9 cellular contexts compared by ENCODE assay signal in the genomic region with DNA sequence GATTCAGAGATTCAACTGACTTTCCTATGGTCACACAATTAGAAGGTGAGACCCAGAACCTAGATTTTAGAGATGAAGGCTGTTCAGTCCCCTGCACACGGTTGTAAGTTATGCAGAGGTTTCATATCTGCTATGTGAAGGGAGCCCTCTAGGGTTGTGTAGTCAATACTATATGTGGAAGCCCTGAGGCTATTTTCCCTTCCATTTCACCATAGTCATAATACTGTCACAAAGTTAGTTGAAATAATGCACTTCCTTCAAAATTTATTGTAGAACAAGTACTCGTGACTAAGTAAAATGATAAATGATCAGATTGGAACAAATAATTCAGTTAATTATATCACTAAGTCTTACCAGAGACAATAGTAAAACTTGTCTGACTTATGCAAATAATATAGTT. TPM values are rescaled to one million over a fixed set of nuclear protein-coding genes. Genes with fewer than 3 reads are reported as not detected.
DNase-seq lines count a peak whose midpoint lies in the region; ATAC-seq, FAIRE-seq and TF ChIP-seq lines count a peak whose summit lies in the region.
"Had no signal": no experiment of that assay in that cellular context is flagged by ENCODE, and none has a peak within 500 bp of the region (broad histone marks: within the 10 kb centered on the region; RNA-seq: fewer than 3 reads in every experiment).

No MANE protein-coding gene starts in this region.

- no peaks in the 10 kb centered on the region for H4K20me1 ChIP-seq in OCI-LY1 (ENCODE audit: insufficient read depth, low read length)

- H3K36me3 ChIP-seq in OCI-LY1 (ENCODE audit: insufficient read depth, low read length): no peaks in the 10 kb centered on the region

- TF ChIP-seq CTCF in OCI-LY1 (IDR thresholded peaks at IDR 0.05; ENCODE audit: low read length): peak; percentile 32

- no peaks in the 10 kb centered on the region for H3K27me3 ChIP-seq in OCI-LY1 (ENCODE audit: insufficient read depth, low read length)

- H3K79me2 ChIP-seq in OCI-LY1 (ENCODE audit: insufficient read depth, low read length): no peaks in the 10 kb centered on the region

- no peak overlapping the region for H3K4me2 ChIP-seq in OCI-LY1 (ENCODE audit: low read length)

- no peaks in the 10 kb centered on the region for H3K4me1 ChIP-seq in OCI-LY1 (ENCODE audit: insufficient read depth, low read length, severe bottlenecking)

- H3K27ac ChIP-seq in OCI-LY1 (ENCODE audit: low read depth, low read length, poor library complexity, severe bottlenecking): no peak overlapping the region

- intact Hi-C loops in left ventricle myocardium superior (cut with micrococcal nuclease): no loop called here

- no peaks in the 10 kb centered on the region for H3F3A ChIP-seq in OCI-LY1 (ENCODE audit: insufficient read depth, low read length)

- no peaks in the 10 kb centered on the region for H3K9me2 ChIP-seq in OCI-LY1 (ENCODE audit: low read depth, low read length)

- H3K4me3 ChIP-seq in OCI-LY1 (ENCODE audit: low read depth, low read length, poor library complexity, severe bottlenecking): no peak overlapping the region

- FAIRE-seq in urothelium cell line (lab: Jason Lieb, UNC): no peak

- no peak overlapping the region for H3K9ac ChIP-seq in OCI-LY1 (ENCODE audit: low read length)

- no peak overlapping the region for H2AFZ ChIP-seq in OCI-LY1 (ENCODE audit: low read length)

- H3K9me3 ChIP-seq in OCI-LY1 (ENCODE audit: low read length): no peaks in the 10 kb centered on the region

- peak; percentile 10 for DNase-seq in NCI-H1105 treated with DMSO at 0.1 percent for 48 hours (lab: John Stamatoyannopoulos, UW)
- DNase-seq in NCI-H1105 (lab: John Stamatoyannopoulos, UW): no peak
- no peak for DNase-seq in left ventricle myocardium superior
- no peak for DNase-seq in urothelium cell line (ENCODE audit: low spot score)
- no peak for DNase-seq in OCI-M2 (lab: John Stamatoyannopoulos, UW; ENCODE audit: unreplicated experiment)
- DNase-seq in activated CD4-positive, alpha-beta T cell treated with anti-CD3 and anti-CD28 coated beads, Interleukin-2, amount 50 U/mL, for 48 hours: no peak
- DNase-seq: natural killer cell had no signal

- ATAC-seq in HG02623 (IDR thresholded peaks at IDR 0.05; ENCODE audit: unreplicated experiment) (peak; percentile 89), left ventricle myocardium superior (peak; percentile 24)

RNA-seq across cellular contexts. Expression of gene ENDOD1, which starts 48.8 kb away (rescaled TPM):
- total RNA-seq in left ventricle myocardium superior: 10.7 TPM
